Comparison of ENCODE assay signal across 8 cellular contexts in genomic region chrX:119790977-119791436, GRCh38. TPM values are rescaled to one million over a fixed set of nuclear protein-coding genes. Genes with fewer than 3 reads are reported as not detected.
DNase-seq lines count a peak whose midpoint lies in the region; ATAC-seq and TF ChIP-seq lines count a peak whose summit lies in the region.

No MANE protein-coding gene starts in this region.

- H3K4me3 ChIP-seq in CD4-positive, CD25-positive, alpha-beta regulatory T cell (ENCODE audit: low read depth, low read length), result peak overlapping the region; percentile 89
- H3K4me3 ChIP-seq in coronary artery, result peak overlapping the region; percentile 80
- peak overlapping the region; percentile 55 for H3K4me3 ChIP-seq in lung

- H3K9me3 Mint-ChIP-seq in CD4-positive, CD25-positive, alpha-beta regulatory T cell, result no peaks in the 10 kb centered on the region

- H3K36me3 Mint-ChIP-seq in CD4-positive, CD25-positive, alpha-beta regulatory T cell, result peaks cover 13% of the 10 kb centered on the region

- peak overlapping the region; percentile 96 to 100 (median 98) for H3K4me3 Mint-ChIP-seq in CD4-positive, CD25-positive, alpha-beta regulatory T cell

- peak overlapping the region; percentile 95 to 98 (median 97) for H3K27ac Mint-ChIP-seq in CD4-positive, CD25-positive, alpha-beta regulatory T cell

- peaks cover 20% of the 10 kb centered on the region for H3K36me3 ChIP-seq in CD4-positive, CD25-positive, alpha-beta regulatory T cell (ENCODE audit: control insufficient read depth, insufficient read depth, low read length)
- peaks cover 0 to 7% of the 10 kb centered on the region in 2 donors for H3K36me3 ChIP-seq in lung (ENCODE audit: control insufficient read depth in 2 of 2, insufficient read depth in 2 of 2, low read length in 2 of 2)

- H3K27me3 Mint-ChIP-seq in CD4-positive, CD25-positive, alpha-beta regulatory T cell, result no peaks in the 10 kb centered on the region

- no peak for TF ChIP-seq CTCF in VCaP (conservative IDR thresholded peaks at IDR 0.05)
- TF ChIP-seq CTCF in coronary artery (IDR thresholded peaks at IDR 0.05), result no peak
- no peak for TF ChIP-seq CTCF in lung (IDR thresholded peaks at IDR 0.05; ENCODE audit: control extremely low read depth, extremely low read depth)

- H3K4me1 Mint-ChIP-seq in CD4-positive, CD25-positive, alpha-beta regulatory T cell, result peaks cover 0 to 43% (median 16%) of the 10 kb centered on the region in 4 donors

- H3K9me3 ChIP-seq in CD4-positive, CD25-positive, alpha-beta regulatory T cell (ENCODE audit: control insufficient read depth in 2 of 2, low read length in 2 of 2), result no peaks in the 10 kb centered on the region
- H3K9me3 ChIP-seq in lung (ENCODE audit: control insufficient read depth in 2 of 2, insufficient read depth in 1 of 2, low read length in 1 of 2), result peaks cover 0 to 4% of the 10 kb centered on the region in 2 donors

- WGBS in lung, 2 donors, result 0 to 34% methylated on average over 25 to 31 of the region's 31 CpGs

- ATAC-seq in CD4-positive, CD25-positive, alpha-beta regulatory T cell (ENCODE audit: low read depth in 2 of 2), result peak; percentile 36 to 43
- ATAC-seq in GM19452 (IDR thresholded peaks at IDR 0.05; ENCODE audit: unreplicated experiment) (peak; percentile 21), lung (ENCODE audit: insufficient read depth, low FRiP score) (no peak), GM18858 (IDR thresholded peaks at IDR 0.05; ENCODE audit: unreplicated experiment) (no peak)

- H3K27ac ChIP-seq in CD4-positive, CD25-positive, alpha-beta regulatory T cell (ENCODE audit: insufficient read depth, low read length, poor library complexity, severe bottlenecking), result peak overlapping the region; percentile 94
- H3K27ac ChIP-seq in VCaP, result peak overlapping the region; percentile 69
- H3K27ac ChIP-seq in coronary artery, result peak overlapping the region; percentile 78 to 93
- peak overlapping the region; percentile 88 to 95 for H3K27ac ChIP-seq in lung (ENCODE audit: low read depth in 1 of 2, low read length in 1 of 2)

- peaks cover 25% of the 10 kb centered on the region for H3K4me1 ChIP-seq in CD4-positive, CD25-positive, alpha-beta regulatory T cell (ENCODE audit: control insufficient read depth, insufficient read depth, low read length, poor library complexity, severe bottlenecking)
- peaks cover 1 to 5% of the 10 kb centered on the region in 2 donors for H3K4me1 ChIP-seq in lung (ENCODE audit: control insufficient read depth in 2 of 2, insufficient read depth in 2 of 2, low read length in 2 of 2)

- peak; percentile 8 to 69 (median 54) for DNase-seq in CD4-positive, CD25-positive, alpha-beta regulatory T cell
- peak; percentile 21 for DNase-seq in HK-2 (ENCODE audit: unreplicated experiment)
- DNase-seq in coronary artery (ENCODE audit: low spot score), result no peak
- DNase-seq in lung (ENCODE audit: low spot score), result peak; percentile 37
- peak; percentile 22 for DNase-seq in stimulated activated CD8-positive, alpha-beta memory T cell treated with anti-CD3 and anti-CD28 coated beads, Interleukin-4, amount 100 ng/mL, for 24 hours (ENCODE audit: low read depth)

- no peaks in the 10 kb centered on the region for H3K27me3 ChIP-seq in CD4-positive, CD25-positive, alpha-beta regulatory T cell (ENCODE audit: control insufficient read depth, insufficient read depth, low read length)
- H3K27me3 ChIP-seq in lung (ENCODE audit: control insufficient read depth, insufficient read depth), result no peaks in the 10 kb centered on the region

RNA-seq across cellular contexts. Expression of gene RPL39, which starts 0.4 kb away (rescaled TPM):
- 2,712 TPM for total RNA-seq in CD4-positive, CD25-positive, alpha-beta regulatory T cell
- polyA plus RNA-seq in CD4-positive, CD25-positive, alpha-beta regulatory T cell, result 1,000 to 10,000 TPM; 3,971 to 5,634 (median 4,678) TPM
- total RNA-seq in lung, result 1,000 to 10,000 TPM in 1 of 2 donors, 100 to 1,000 TPM in 1; 662 to 1,097 TPM
- over 10,000 TPM in 1 of 2 donors, 1,000 to 10,000 TPM in 1; 4,331 to 10,699 TPM for polyA plus RNA-seq in lung

RNA-seq across cellular contexts. Expression of gene SOWAHD, which starts 32.6 kb away (rescaled TPM):
- total RNA-seq in CD4-positive, CD25-positive, alpha-beta regulatory T cell, result not detected
- under 1 TPM; 0.38 to 0.52 (median 0.46) TPM for polyA plus RNA-seq in CD4-positive, CD25-positive, alpha-beta regulatory T cell
- total RNA-seq in lung, result 1 to 10 TPM; 1.4 to 5.8 TPM
- 1 to 10 TPM; 3.0 TPM for polyA plus RNA-seq in lung

Comparison
In these comparisons a context has a peak if more than half of its experiments do, and no peak if none do; other contexts are left out.
1. ATAC-seq: peak in CD4-positive, CD25-positive, alpha-beta regulatory T cell (2 of 2) and GM19452 (single experiment); none in lung (single experiment) and GM18858 (single experiment).
2. Peak in every context shown above with its lines, with median percentiles within 50 percentile points of each other: H3K27ac ChIP-seq and H3K4me3 ChIP-seq.